9 cellular contexts compared by ENCODE assay signal in genomic region chr10:91163269-91163708, GRCh38. TPM values are rescaled to one million over a fixed set of nuclear protein-coding genes. Genes with fewer than 3 reads are reported as not detected.
DNase-seq lines count a peak whose midpoint lies in the region; ATAC-seq, FAIRE-seq and TF ChIP-seq lines count a peak whose summit lies in the region.
"Had no signal": no experiment of that assay in that cellular context is flagged by ENCODE, and none has a peak within 500 bp of the region (broad histone marks: within the 10 kb centered on the region; RNA-seq: fewer than 3 reads in every experiment).

No MANE protein-coding gene starts in this region.

- WGBS in tibial nerve, 2 donors = 0 to 2% methylated on average over 16 to 23 of the region's 56 CpGs

- peaks cover 7% of the 10 kb centered on the region for H3K36me3 Mint-ChIP-seq in activated naive CD8-positive, alpha-beta T cell

- H3K9ac ChIP-seq in parathyroid adenoma = peak overlapping the region; percentile 81

- intact Hi-C loops in Right ventricle myocardium superior (cut with DNase I) = loop anchor here (10.0 kb wide), 1 partner anchor 62 kb away; the partner anchor contains the start of gene PCGF5

- FAIRE-seq in GM19239 (lab: Jason Lieb, UNC) = no peak
- FAIRE-seq: islet of Langerhans had no signal

- H3K27me3 ChIP-seq in SJCRH30 = no peaks in the 10 kb centered on the region
- H3K27me3 ChIP-seq in parathyroid adenoma (ENCODE audit: control insufficient read depth, insufficient read depth, low read length) = no peaks in the 10 kb centered on the region
- no peaks in the 10 kb centered on the region for H3K27me3 ChIP-seq in tibial nerve

- H3K4me2 ChIP-seq in parathyroid adenoma (ENCODE audit: low read length) = peak overlapping the region; percentile 52

- H3K27ac ChIP-seq in SJCRH30 = peak overlapping the region; percentile 66
- peak overlapping the region; percentile 85 for H3K27ac ChIP-seq in parathyroid adenoma
- peak overlapping the region; percentile 85 to 98 (median 95) for H3K27ac ChIP-seq in tibial nerve

- peak overlapping the region; percentile 88 for H2AFZ ChIP-seq in parathyroid adenoma

- peaks cover 58% of the 10 kb centered on the region for H3K4me1 Mint-ChIP-seq in activated naive CD8-positive, alpha-beta T cell (ENCODE audit: low read depth)

- H3K9me3 ChIP-seq in SJCRH30 (replicated peaks) = no peaks in the 10 kb centered on the region
- H3K9me3 ChIP-seq in parathyroid adenoma (ENCODE audit: control insufficient read depth, low read length) = no peaks in the 10 kb centered on the region
- H3K9me3 ChIP-seq in tibial nerve = no peaks in the 10 kb centered on the region

- H3K27ac Mint-ChIP-seq in activated naive CD8-positive, alpha-beta T cell = peak overlapping the region; percentile 97

- H3K36me3 ChIP-seq in SJCRH30 (no peaks in the 10 kb centered on the region), parathyroid adenoma (ENCODE audit: control insufficient read depth, insufficient read depth, low read length) (no peaks in the 10 kb centered on the region), tibial nerve (no peaks in the 10 kb centered on the region)

- peaks cover 4% of the 10 kb centered on the region for H3K9me3 Mint-ChIP-seq in activated naive CD8-positive, alpha-beta T cell (ENCODE audit: low read depth)

- peak; percentile 71 for DNase-seq in CD1c-positive myeloid dendritic cell (ENCODE audit: extremely low spot score)
- DNase-seq in GM19239 (ENCODE audit: insufficient read length, low spot score) = peak; percentile 66
- peak; percentile 38 to 51 for DNase-seq in SJCRH30
- DNase-seq in Right ventricle myocardium superior = peak; percentile 83
- peak; percentile 16 to 30 for DNase-seq in tibial nerve (ENCODE audit: low spot score in 2 of 2)

- peak in 1 of 2 donors; percentile 10 for TF ChIP-seq EP300 in tibial nerve (IDR thresholded peaks at IDR 0.05)

- H3K27me3 Mint-ChIP-seq in activated naive CD8-positive, alpha-beta T cell = no peaks in the 10 kb centered on the region

- H3K4me1 ChIP-seq in SJCRH30 (no peaks in the 10 kb centered on the region), parathyroid adenoma (peaks cover 2% of the 10 kb centered on the region), tibial nerve (peaks cover 0 to 34% (median 2%) of the 10 kb centered on the region in 4 donors)

- ATAC-seq in HG03439 (IDR thresholded peaks at IDR 0.05; ENCODE audit: unreplicated experiment) (peak; percentile 63), Right ventricle myocardium superior (ENCODE audit: poor library complexity) (peak; percentile 55)

- no peak for TF ChIP-seq CTCF in parathyroid adenoma (IDR thresholded peaks at IDR 0.05)
- TF ChIP-seq CTCF in tibial nerve (IDR thresholded peaks at IDR 0.05) = no peak

- peaks cover 6% of the 10 kb centered on the region for H3K79me2 ChIP-seq in parathyroid adenoma

- H3K4me3 ChIP-seq in SJCRH30 = peak overlapping the region; percentile 78
- H3K4me3 ChIP-seq in parathyroid adenoma (ENCODE audit: low read depth, low read length) = peak overlapping the region; percentile 81
- H3K4me3 ChIP-seq in tibial nerve = peak overlapping the region; percentile 58 to 92 (median 82)

- peak overlapping the region; percentile 91 for H3K4me3 Mint-ChIP-seq in activated naive CD8-positive, alpha-beta T cell

- peak in 1 of 2 donors; percentile 44 for TF ChIP-seq POLR2A in tibial nerve (IDR thresholded peaks at IDR 0.05)

RNA-seq across cellular contexts. Expression of gene PCGF5, which starts 57.2 kb away (rescaled TPM):
- total RNA-seq in SJCRH30 (2014; rRNA removed; shearing (Covaris generic)) = 11.3 and 11.4 TPM in 2 replicates
- 56.0 TPM for total RNA-seq in Right ventricle myocardium superior
- 10 to 100 TPM; 29.6 to 59.9 (median 41.4) TPM for total RNA-seq in tibial nerve

Comparison
In these comparisons a context has a peak if more than half of its experiments do, and no peak if none do; other contexts are left out.
1. Peak in every context shown above with its lines: DNase-seq, ATAC-seq, H3K4me3 ChIP-seq and H3K27ac ChIP-seq.
2. DNase-seq: peak in every context shown above with its lines; median percentile 83 in Right ventricle myocardium superior; 71 in CD1c-positive myeloid dendritic cell; 66 in GM19239; 44 in SJCRH30; 23 in tibial nerve.